8 cellular contexts compared by ENCODE assay signal in genomic region chr3:51371943-51372557, GRCh38. TPM values are rescaled to one million over a fixed set of nuclear protein-coding genes. Genes with fewer than 3 reads are reported as not detected.
DNase-seq lines count a peak whose midpoint lies in the region; ATAC-seq and TF ChIP-seq lines count a peak whose summit lies in the region.

No MANE protein-coding gene starts in this region.

- peak; percentile 83 for TF ChIP-seq CTCF in epithelial cell of proximal tubule (conservative IDR thresholded peaks at IDR 0.05; ENCODE audit: low read depth, low read length)

- peak; percentile 49 to 64 for DNase-seq in stimulated activated CD4-positive, alpha-beta T cell treated with anti-CD3 and anti-CD28 coated beads, Interleukin-2, amount 100 ng/mL, for 24 hours
- DNase-seq in stimulated activated CD4-positive, alpha-beta T cell treated with anti-CD3 and anti-CD28 coated beads, Interleukin-12 subunit alpha, Interleukin-12 subunit beta, amount 100 ng/mL, for 4 hours: no peak
- DNase-seq in NCI-H1092 treated with DMSO at 0.1 percent for 48 hours (lab: John Stamatoyannopoulos, UW) (peak; percentile 16), epithelial cell of proximal tubule (ENCODE audit: low read depth) (peak; percentile 32), myocyte (ENCODE audit: low read depth) (peak; percentile 78)
- peak; percentile 44 to 51 for DNase-seq in activated CD4-positive, alpha-beta T cell treated with anti-CD3 and anti-CD28 coated beads, Interleukin-2, amount 50 U/mL, for 4 hours

- ATAC-seq in GM19324 (IDR thresholded peaks at IDR 0.05; ENCODE audit: low FRiP score, unreplicated experiment): no peak
- ATAC-seq in HG02642 (IDR thresholded peaks at IDR 0.05; ENCODE audit: poor library complexity, unreplicated experiment): no peak

- H3K4me3 ChIP-seq in epithelial cell of proximal tubule (ENCODE audit: low read depth, low read length): no peak overlapping the region

RNA-seq across cellular contexts. Expression of gene MANF, which starts 13.0 kb away (rescaled TPM):
- total RNA-seq in epithelial cell of proximal tubule (151 and 265 TPM in 2 replicates), myocyte (65.2 and 129 TPM in 2 replicates)
- 161 TPM for polyA plus RNA-seq in myocyte (2012)

RNA-seq across cellular contexts. Expression of gene RBM15B, which starts 19.0 kb away (rescaled TPM):
- 25.6 and 39.1 TPM in 2 replicates for total RNA-seq in epithelial cell of proximal tubule
- 25.8 and 26.1 TPM in 2 replicates for total RNA-seq in myocyte
- 22.9 TPM for polyA plus RNA-seq in myocyte (2012)
